ENCODE assay signal across 18 cellular contexts in genomic region chr1:30475201-30475600, GRCh38.
DNase-seq lines count a peak whose midpoint lies in the region; ATAC-seq and TF ChIP-seq lines count a peak whose summit lies in the region.
"Had no signal": no experiment of that assay in that cellular context is flagged by ENCODE, and none has a peak within 500 bp of the region (broad histone marks: within the 10 kb centered on the region; RNA-seq: fewer than 3 reads in every experiment).

No MANE protein-coding gene starts in this region.

- no peaks in the 10 kb centered on the region for H3K36me3 ChIP-seq in stomach
- H3K36me3 ChIP-seq: BLaER1 had no signal

- no peak for TF ChIP-seq POLR2A in stomach (IDR thresholded peaks at IDR 0.05)

- ATAC-seq in T-helper 17 cell, result no peak
- ATAC-seq: CD8-positive, alpha-beta T cell had no signal

- no peak overlapping the region for H3K27ac ChIP-seq in stomach
- H3K27ac ChIP-seq: 22Rv1, BLaER1, C4-2B, GM23248 had no signal

- TF ChIP-seq CTCF in stomach (IDR thresholded peaks at IDR 0.05), result no peak

- no peak overlapping the region for H3K4me3 ChIP-seq in stomach
- H3K4me3 ChIP-seq: BLaER1, GM23248 had no signal

- intact Hi-C loops in posterior vena cava (cut with DNase I) (no loop called here), stomach (cut with DNase I; ENCODE audit: low total_unique reads) (no loop called here)

- no peaks in the 10 kb centered on the region for H3K4me1 ChIP-seq in stomach
- H3K4me1 ChIP-seq: BLaER1, Caco-2 had no signal

- H3K27ac Mint-ChIP-seq in T-helper 17 cell, result no peak overlapping the region
- no peak overlapping the region for H3K27ac Mint-ChIP-seq in activated CD4-positive, alpha-beta memory T cell treated with anti-CD3 and anti-CD28 coated beads, Interleukin-2, amount 10 ng/mL, durations not matched to agents 7 days and 5 days
- H3K27ac Mint-ChIP-seq: B cell; CD8-positive, alpha-beta T cell had no signal

- POLR2A ChIA-PET in activated CD4-positive, alpha-beta memory T cell treated with anti-CD3 and anti-CD28 coated beads, Interleukin-2, amount 10 ng/mL, durations not matched to agents 7 days and 5 days (lab: Charles Lee), result no interaction called here

- H3K9me3 Mint-ChIP-seq in activated CD4-positive, alpha-beta memory T cell treated with anti-CD3 and anti-CD28 coated beads, Interleukin-2, amount 10 ng/mL, durations not matched to agents 7 days and 5 days, result peaks cover 2% of the 10 kb centered on the region
- H3K9me3 Mint-ChIP-seq: CD8-positive, alpha-beta T cell had no signal

- H3K9me3 ChIP-seq in stomach, result peaks cover under 1 to 6% (median 5%) of the 10 kb centered on the region in 4 donors
- no peaks in the 10 kb centered on the region for H3K9me3 ChIP-seq in T-helper 17 cell (ENCODE audit: control insufficient read depth, low read length, poor library complexity, severe bottlenecking)
- H3K9me3 ChIP-seq: Caco-2 had no signal

- WGBS in stomach, 5 donors, result 78 to 87% (median 86%) methylated on average over 9 of the region's 9 CpGs

- DNase-seq in activated CD8-positive, alpha-beta memory T cell treated with anti-CD3 and anti-CD28 coated beads for 24 hours, result peak; percentile 17
- no peak for DNase-seq in activated CD8-positive, alpha-beta memory T cell treated with anti-CD3 and anti-CD28 coated beads, Interleukin-2, amount 50 U/mL, for 4 hours
- peak; percentile 64 for DNase-seq in posterior vena cava (ENCODE audit: low spot score)
- peak; percentile 9 for DNase-seq in stomach
- no peak for DNase-seq in T-helper 17 cell
- no peak for DNase-seq in activated CD4-positive, alpha-beta memory T cell treated with anti-CD3 and anti-CD28 coated beads, Interleukin-2, amount 10 ng/mL, durations not matched to agents 7 days and 5 days
- DNase-seq: Caco-2; CD4-positive, CD25-positive, alpha-beta regulatory T cell; DMS153; DND-41; GM23248; H7; HCEC 1CT had no signal

- H3K4me1 Mint-ChIP-seq in T-helper 17 cell, result peaks cover 3% of the 10 kb centered on the region
- H3K4me1 Mint-ChIP-seq in activated CD4-positive, alpha-beta memory T cell treated with anti-CD3 and anti-CD28 coated beads, Interleukin-2, amount 10 ng/mL, durations not matched to agents 7 days and 5 days, result no peaks in the 10 kb centered on the region
- H3K4me1 Mint-ChIP-seq: B cell; CD4-positive, CD25-positive, alpha-beta regulatory T cell had no signal

- peaks cover 22% of the 10 kb centered on the region for H3K27me3 Mint-ChIP-seq in T-helper 17 cell
- H3K27me3 Mint-ChIP-seq in activated CD4-positive, alpha-beta memory T cell treated with anti-CD3 and anti-CD28 coated beads, Interleukin-2, amount 10 ng/mL, durations not matched to agents 7 days and 5 days, result no peaks in the 10 kb centered on the region
- H3K27me3 Mint-ChIP-seq: B cell; CD4-positive, CD25-positive, alpha-beta regulatory T cell had no signal

- H3K27me3 ChIP-seq in stomach, result peaks cover 0 to 5% (median 0%) of the 10 kb centered on the region in 3 donors
- H3K27me3 ChIP-seq: BLaER1 had no signal

- H3K4me3 Mint-ChIP-seq in T-helper 17 cell, result no peak overlapping the region
- H3K4me3 Mint-ChIP-seq in activated CD4-positive, alpha-beta memory T cell treated with anti-CD3 and anti-CD28 coated beads, Interleukin-2, amount 10 ng/mL, durations not matched to agents 7 days and 5 days, result no peak overlapping the region
- H3K4me3 Mint-ChIP-seq: B cell; CD4-positive, CD25-positive, alpha-beta regulatory T cell; CD8-positive, alpha-beta T cell had no signal

- no peaks in the 10 kb centered on the region for H3K36me3 Mint-ChIP-seq in T-helper 17 cell (ENCODE audit: low read depth)
- no peaks in the 10 kb centered on the region for H3K36me3 Mint-ChIP-seq in activated CD4-positive, alpha-beta memory T cell treated with anti-CD3 and anti-CD28 coated beads, Interleukin-2, amount 10 ng/mL, durations not matched to agents 7 days and 5 days (ENCODE audit: low read depth)
- H3K36me3 Mint-ChIP-seq: CD4-positive, CD25-positive, alpha-beta regulatory T cell; CD8-positive, alpha-beta T cell had no signal

- CTCF ChIA-PET in activated CD4-positive, alpha-beta memory T cell treated with anti-CD3 and anti-CD28 coated beads, Interleukin-2, amount 10 ng/mL, durations not matched to agents 7 days and 5 days (lab: Charles Lee), result no interaction called here

- TF ChIP-seq EP300 in stomach (IDR thresholded peaks at IDR 0.05), result no peak

Comparison
In these comparisons a context has a peak if more than half of its experiments do, and no peak if none do; other contexts are left out.
1. DNase-seq: peak in activated CD8-positive, alpha-beta memory T cell treated with anti-CD3 and anti-CD28 coated beads for 24 hours (single experiment), posterior vena cava (single experiment) and stomach (single experiment); none in activated CD8-positive, alpha-beta memory T cell treated with anti-CD3 and anti-CD28 coated beads, Interleukin-2, amount 50 U/mL, for 4 hours (single experiment), T-helper 17 cell (0 of 3) and activated CD4-positive, alpha-beta memory T cell treated with anti-CD3 and anti-CD28 coated beads, Interleukin-2, amount 10 ng/mL, durations not matched to agents 7 days and 5 days (single experiment).